8 cellular contexts compared by ENCODE assay signal in the genomic region with DNA sequence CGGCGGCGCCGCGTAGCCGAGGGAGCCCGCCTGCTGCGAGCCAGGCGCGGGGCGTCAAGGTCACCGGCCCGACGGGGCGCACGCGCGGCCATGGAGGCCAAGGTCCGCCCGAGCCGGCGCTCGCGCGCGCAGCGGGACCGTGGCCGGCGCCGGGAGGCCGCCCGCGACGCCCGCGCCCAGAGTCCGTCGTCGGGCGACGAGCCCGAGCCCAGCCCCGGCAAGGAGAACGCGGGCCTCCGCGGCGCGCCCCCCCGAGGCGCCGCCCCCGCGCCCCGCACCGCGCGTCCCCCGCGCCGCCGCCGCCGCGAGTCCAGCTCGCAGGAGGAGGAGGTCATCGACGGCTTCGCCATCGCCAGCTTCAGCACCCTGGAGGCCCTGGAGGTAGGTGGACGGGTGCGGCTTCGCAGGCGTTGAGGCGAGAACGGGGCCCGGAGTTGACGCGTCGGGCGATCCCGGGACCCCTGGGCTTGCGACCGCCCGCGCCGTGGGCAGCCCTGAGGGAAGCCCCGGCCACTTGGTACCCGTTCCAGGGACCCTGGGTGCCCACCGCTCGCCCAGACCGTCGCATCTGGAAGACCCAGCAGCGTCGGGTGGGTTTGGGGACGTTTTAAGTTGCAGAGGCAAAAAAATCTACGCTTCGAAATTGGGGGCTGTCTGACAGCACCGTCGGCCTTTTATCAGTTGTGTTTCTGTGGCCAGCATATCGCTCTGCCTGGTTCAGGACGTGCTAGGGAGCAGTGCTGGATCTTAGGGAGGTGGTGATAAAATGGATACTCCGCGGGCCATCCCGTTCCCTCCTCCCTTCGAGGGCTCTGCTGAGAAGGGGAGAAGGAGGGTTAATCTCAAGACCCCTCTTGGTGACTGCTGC. TPM values are rescaled to one million over a fixed set of nuclear protein-coding genes. Genes with fewer than 3 reads are reported as not detected.
DNase-seq lines count a peak whose midpoint lies in the region; ATAC-seq and TF ChIP-seq lines count a peak whose summit lies in the region.

No MANE protein-coding gene starts in this region.

- in situ Hi-C loops in GM13977 (cut with MboI; ENCODE audit: low pct_unique_long_range_greater_than_20kb, low sequenced_read_pairs, unreplicated experiment): no loop called here

- H3K4me1 ChIP-seq in OCI-LY1 (ENCODE audit: insufficient read depth, low read length, severe bottlenecking) (peaks cover 26% of the 10 kb centered on the region), endodermal cell (ENCODE audit: control insufficient read depth, insufficient read depth, low read length) (peaks cover 6% of the 10 kb centered on the region)

- POLR2A ChIA-PET in AG04449 (lab: Yijun Ruan, JAX): interaction anchor here (0.6 kb wide), 1 partner anchor 12 kb away, joined by 3 read pairs; no protein-coding TSS in a partner anchor

- H3K27ac Mint-ChIP-seq in endodermal cell (peak overlapping the region; percentile 80), nephron progenitor cell (no peak overlapping the region)

- H3K9me3 ChIP-seq in OCI-LY1 (ENCODE audit: low read length) (no peaks in the 10 kb centered on the region), endodermal cell (ENCODE audit: control insufficient read depth, low read length) (no peaks in the 10 kb centered on the region)

- H3K36me3 Mint-ChIP-seq in endodermal cell (ENCODE audit: low read depth) (peaks cover 3% of the 10 kb centered on the region), nephron progenitor cell (ENCODE audit: low read depth) (no peaks in the 10 kb centered on the region)

- H3K27me3 Mint-ChIP-seq in endodermal cell (ENCODE audit: insufficient read depth) (peaks cover 34% of the 10 kb centered on the region), nephron progenitor cell (ENCODE audit: low read depth, poor library complexity) (peaks cover 33% of the 10 kb centered on the region)

- ATAC-seq in GM18907 (IDR thresholded peaks at IDR 0.05; ENCODE audit: unreplicated experiment): peak; percentile 1

- no peaks in the 10 kb centered on the region for H3K79me2 ChIP-seq in OCI-LY1 (ENCODE audit: insufficient read depth, low read length)

- H3K4me1 Mint-ChIP-seq in endodermal cell (peaks cover 15% of the 10 kb centered on the region), nephron progenitor cell (peaks cover 53% of the 10 kb centered on the region)

- H2AFZ ChIP-seq in OCI-LY1 (ENCODE audit: low read length): no peak overlapping the region

- H3K4me3 Mint-ChIP-seq in endodermal cell (peak overlapping the region; percentile 72), nephron progenitor cell (peak overlapping the region; percentile 82)

- H3K27me3 ChIP-seq in OCI-LY1 (ENCODE audit: insufficient read depth, low read length) (peaks cover 2% of the 10 kb centered on the region; the same call in 1 of the 2 replicates), endodermal cell (ENCODE audit: control insufficient read depth, insufficient read depth, low read length, poor library complexity, severe bottlenecking) (peaks cover 39% of the 10 kb centered on the region)

- TF ChIP-seq CTCF in AG04449 (IDR thresholded peaks at IDR 0.05; ENCODE audit: insufficient read depth, low read length, missing control alignments) (no peak), OCI-LY1 (IDR thresholded peaks at IDR 0.05; ENCODE audit: low read length) (no peak), endodermal cell (conservative IDR thresholded peaks at IDR 0.05) (no peak), nephron progenitor cell (IDR thresholded peaks at IDR 0.05) (no peak), GM13977 (IDR thresholded peaks at IDR 0.05; ENCODE audit: extremely low read depth, insufficient read depth, missing control alignments) (no peak)

- peak overlapping the region; percentile 70 for H3K4me3 ChIP-seq in AG04449 (ENCODE audit: low read depth, low read length)
- peak overlapping the region; percentile 64 for H3K4me3 ChIP-seq in OCI-LY1 (ENCODE audit: low read depth, low read length, poor library complexity, severe bottlenecking)
- H3K4me3 ChIP-seq in endodermal cell (ENCODE audit: low read length): peak overlapping the region; percentile 82

- CTCF ChIA-PET in AG04449 (lab: Yijun Ruan, JAX): interaction anchor here (1.0 to 1.6 kb wide), 2 partner anchors 26 to 124 kb away, joined by 3 read pairs; no protein-coding TSS in a partner anchor

- peak overlapping the region; percentile 93 for H3K4me2 ChIP-seq in OCI-LY1 (ENCODE audit: low read length)

- H3K9ac ChIP-seq in OCI-LY1 (ENCODE audit: low read length): peak overlapping the region; percentile 57; the same call in 1 of the 2 replicates
- peak overlapping the region; percentile 53 for H3K9ac ChIP-seq in endodermal cell (ENCODE audit: extremely low read depth, low read length, poor library complexity, severe bottlenecking)

- 7% methylated on average over 14 to 107 of the region's 107 CpGs for WGBS in endodermal cell (ENCODE audit: insufficient coverage in 1 of 2, insufficient read length in 1 of 2), 2 experiments

- H3K9me3 Mint-ChIP-seq in endodermal cell (no peaks in the 10 kb centered on the region), nephron progenitor cell (no peaks in the 10 kb centered on the region)

- no peaks in the 10 kb centered on the region for H3K9me2 ChIP-seq in OCI-LY1 (ENCODE audit: low read depth, low read length)

- H3K36me3 ChIP-seq in OCI-LY1 (ENCODE audit: insufficient read depth, low read length) (no peaks in the 10 kb centered on the region; the same call in 1 of the 2 replicates), endodermal cell (ENCODE audit: control insufficient read depth, insufficient read depth, low read length) (no peaks in the 10 kb centered on the region)

- H3F3A ChIP-seq in OCI-LY1 (ENCODE audit: insufficient read depth, low read length): no peaks in the 10 kb centered on the region

- no peak overlapping the region for H3K27ac ChIP-seq in OCI-LY1 (ENCODE audit: low read depth, low read length, poor library complexity, severe bottlenecking)
- H3K27ac ChIP-seq in endodermal cell (ENCODE audit: low read depth, low read length): no peak overlapping the region

- DNase-seq in AG04449 (ENCODE audit: low read depth, low spot score) (no peak), endodermal cell (peak; percentile 75), nephron progenitor cell (peak; percentile 49), NOMO-1 treated with DMSO at 0.1 percent for 48 hours (lab: John Stamatoyannopoulos, UW; ENCODE audit: unreplicated experiment) (no peak), GM13977 (ENCODE audit: low spot score) (no peak)
- no peak for DNase-seq in stimulated activated CD4-positive, alpha-beta T cell treated with anti-CD3 and anti-CD28 coated beads, Interleukin-15, amount 100 ng/mL, for 24 hours

- no peaks in the 10 kb centered on the region for H4K20me1 ChIP-seq in OCI-LY1 (ENCODE audit: insufficient read depth, low read length)

RNA-seq across cellular contexts. Expression of a gene that starts 0.8 kb away (rescaled TPM):
- total RNA-seq in endodermal cell: 10 to 100 TPM; 74.9 to 92.3 TPM
- 72.6 TPM for polyA plus RNA-seq in endodermal cell (2013, experiment 1 of 2)
- polyA plus RNA-seq in endodermal cell (2013, experiment 2 of 2): 64.1 TPM

Comparison
In these comparisons a context has a peak if more than half of its experiments do, and no peak if none do; other contexts are left out.
1. DNase-seq: peak in endodermal cell (single experiment) and nephron progenitor cell (single experiment); none in AG04449 (single experiment), NOMO-1 treated with DMSO at 0.1 percent for 48 hours (single experiment), stimulated activated CD4-positive, alpha-beta T cell treated with anti-CD3 and anti-CD28 coated beads, Interleukin-15, amount 100 ng/mL, for 24 hours (single experiment) and GM13977 (single experiment).
2. Peak in every context shown above with its lines, with median percentiles within 50 percentile points of each other: H3K4me3 ChIP-seq.